8 cellular contexts compared by ENCODE assay signal in genomic region chr11:108498816-108499408, GRCh38. TPM values are rescaled to one million over a fixed set of nuclear protein-coding genes. Genes with fewer than 3 reads are reported as not detected.
A peak's percentile ranks its signal among the peaks of the same experiment; 100 is the strongest.
DNase-seq lines count a peak whose midpoint lies in the region; ATAC-seq and TF ChIP-seq lines count a peak whose summit lies in the region.

No MANE protein-coding gene starts in this region.

- H2AFZ ChIP-seq in GM23248 (peak overlapping the region; percentile 95), hepatocyte (peak overlapping the region; percentile 71)

- no peaks in the 10 kb centered on the region for H3K27me3 Mint-ChIP-seq in activated CD8-positive, alpha-beta T cell treated with anti-CD3 and anti-CD28 coated beads for 36 hours

- DNase-seq in GM23248, result no peak
- no peak for DNase-seq in activated CD8-positive, alpha-beta T cell treated with anti-CD3 and anti-CD28 coated beads for 36 hours
- DNase-seq in hepatocyte (ENCODE audit: low spot score), result no peak
- DNase-seq in NCI-H510A treated with DMSO at 0.1 percent for 48 hours (lab: John Stamatoyannopoulos, UW), result no peak
- no peak for DNase-seq in RKO (ENCODE audit: low spot score)
- DNase-seq in AG08395 (ENCODE audit: low spot score), result no peak
- no peak for DNase-seq in NCI-H526 treated with DMSO at 0.1 percent for 48 hours (lab: John Stamatoyannopoulos, UW)

- no peaks in the 10 kb centered on the region for H3K9me3 ChIP-seq in GM23248 (ENCODE audit: low read depth)
- no peaks in the 10 kb centered on the region for H3K9me3 ChIP-seq in hepatocyte (ENCODE audit: low read depth)
- H3K9me3 ChIP-seq in skeletal muscle satellite cell (replicated peaks; ENCODE audit: low read length), result no peaks in the 10 kb centered on the region

- H3K9me3 Mint-ChIP-seq in activated CD8-positive, alpha-beta T cell treated with anti-CD3 and anti-CD28 coated beads for 36 hours, result no peaks in the 10 kb centered on the region

- no peaks in the 10 kb centered on the region for H3K36me3 ChIP-seq in GM23248 (ENCODE audit: low read depth)
- H3K36me3 ChIP-seq in hepatocyte (replicated peaks; ENCODE audit: insufficient read depth, low read depth), result no peaks in the 10 kb centered on the region
- H3K36me3 ChIP-seq in skeletal muscle satellite cell (ENCODE audit: insufficient read depth, low read length), result no peaks in the 10 kb centered on the region

- TF ChIP-seq CTCF in activated CD8-positive, alpha-beta T cell treated with anti-CD3 and anti-CD28 coated beads for 36 hours (IDR thresholded peaks at IDR 0.05), result no peak
- no peak for TF ChIP-seq CTCF in hepatocyte (IDR thresholded peaks at IDR 0.05; ENCODE audit: poor library complexity)

- CTCF ChIA-PET in activated CD8-positive, alpha-beta T cell treated with anti-CD3 and anti-CD28 coated beads for 36 hours (lab: Charles Lee), result interaction anchor here (1.1 kb wide), 1 partner anchor 148 kb away, joined by 3 read pairs; no protein-coding TSS in a partner anchor

- H3K9ac ChIP-seq in GM23248 (peak overlapping the region; percentile 87), skeletal muscle satellite cell (ENCODE audit: low read depth, low read length) (peak overlapping the region; percentile 82)

- WGBS in GM23248 (ENCODE audit: low coverage in 1 of 2, low lambda C conversion rate in 2 of 2, missing lambda C conversion rate in 2 of 2), 2 experiments, result 67 to 72% methylated on average over 23 to 29 of the region's 29 CpGs
- WGBS in hepatocyte (ENCODE audit: low lambda C conversion rate, missing lambda C conversion rate), result 84% methylated on average over 26 of the region's 29 CpGs

- H3K9me2 ChIP-seq in GM23248 (ENCODE audit: insufficient read depth), result no peaks in the 10 kb centered on the region
- H3K9me2 ChIP-seq in hepatocyte (replicated peaks; ENCODE audit: insufficient read depth), result no peaks in the 10 kb centered on the region

- POLR2A ChIA-PET in activated CD8-positive, alpha-beta T cell treated with anti-CD3 and anti-CD28 coated beads for 36 hours (lab: Charles Lee), result interaction anchor here (0.6 to 1.0 kb wide), 4 partner anchors 94 to 262 kb away, joined by 3 to 4 read pairs (median 4); partner anchors contain the start of gene DDX10

- in situ Hi-C loops in GM23248 (cut with MboI), result no loop called here

- peaks cover 18% of the 10 kb centered on the region for H3K79me2 ChIP-seq in GM23248 (ENCODE audit: insufficient read depth)
- peaks cover 14% of the 10 kb centered on the region for H3K79me2 ChIP-seq in hepatocyte

- H3K27ac Mint-ChIP-seq in activated CD8-positive, alpha-beta T cell treated with anti-CD3 and anti-CD28 coated beads for 36 hours, result peak overlapping the region; percentile 94

- H3K4me1 ChIP-seq in GM23248 (ENCODE audit: insufficient read depth) (peaks cover 11% of the 10 kb centered on the region), hepatocyte (ENCODE audit: insufficient read depth) (peaks cover 14% of the 10 kb centered on the region), skeletal muscle satellite cell (ENCODE audit: control insufficient read depth, insufficient read depth, low read length) (peaks cover 21% of the 10 kb centered on the region)

- H3K4me3 ChIP-seq in GM23248 (peak overlapping the region; percentile 77), hepatocyte (peak overlapping the region; percentile 25), skeletal muscle satellite cell (ENCODE audit: low read length) (peak overlapping the region; percentile 67)

- H3K27ac ChIP-seq in GM23248 (peak overlapping the region; percentile 88), hepatocyte (peak overlapping the region; percentile 90)

- H3K4me2 ChIP-seq in GM23248 (ENCODE audit: unreplicated experiment), result peak overlapping the region; percentile 86
- H3K4me2 ChIP-seq in hepatocyte, result peak overlapping the region; percentile 77
- H3K4me2 ChIP-seq in skeletal muscle satellite cell (ENCODE audit: low read length), result peak overlapping the region; percentile 85

- peaks cover 22% of the 10 kb centered on the region for H3K4me1 Mint-ChIP-seq in activated CD8-positive, alpha-beta T cell treated with anti-CD3 and anti-CD28 coated beads for 36 hours (ENCODE audit: low read depth)

- H3F3A ChIP-seq in GM23248 (ENCODE audit: insufficient read depth), result peaks cover 22% of the 10 kb centered on the region

- peaks cover 11% of the 10 kb centered on the region for H3K36me3 Mint-ChIP-seq in activated CD8-positive, alpha-beta T cell treated with anti-CD3 and anti-CD28 coated beads for 36 hours (ENCODE audit: low read depth)

- H3K4me3 Mint-ChIP-seq in activated CD8-positive, alpha-beta T cell treated with anti-CD3 and anti-CD28 coated beads for 36 hours, result peak overlapping the region; percentile 84

- H3K27me3 ChIP-seq in GM23248 (replicated peaks; ENCODE audit: insufficient read depth) (no peaks in the 10 kb centered on the region), hepatocyte (no peaks in the 10 kb centered on the region), skeletal muscle satellite cell (ENCODE audit: control insufficient read depth, insufficient read depth, low read length) (no peaks in the 10 kb centered on the region)

- no peak for ATAC-seq in activated CD8-positive, alpha-beta T cell treated with anti-CD3 and anti-CD28 coated beads for 36 hours

- H4K20me1 ChIP-seq in GM23248 (ENCODE audit: insufficient read depth) (no peaks in the 10 kb centered on the region), hepatocyte (ENCODE audit: insufficient read depth, poor library complexity, severe bottlenecking) (no peaks in the 10 kb centered on the region)

- intact Hi-C loops in activated CD8-positive, alpha-beta T cell treated with anti-CD3 and anti-CD28 coated beads for 36 hours (cut with micrococcal nuclease), result loop anchor here (10.0 kb wide), 1 partner anchor 274 kb away; the partner anchor contains the start of genes ATM and NPAT

RNA-seq across cellular contexts. Expression of gene POGLUT3, which starts 0.7 kb away (rescaled TPM):
- total RNA-seq in GM23248 (2014; rRNA removed; shearing (Covaris generic)), result 21.6 and 26.6 TPM in 2 replicates
- polyA plus RNA-seq in GM23248 (2016; fragmentation: Nextera tagmentation; extraction: Ambion mirVana) (22.9 and 23.9 TPM in 2 replicates), hepatocyte (17.4 and 20.4 TPM in 2 replicates)
- 10 to 100 TPM; 12.4 to 14.2 TPM for total RNA-seq in activated CD8-positive, alpha-beta T cell treated with anti-CD3 and anti-CD28 coated beads for 36 hours
- 26.8 and 30.6 TPM in 2 replicates for total RNA-seq in hepatocyte
- total RNA-seq in skeletal muscle satellite cell (2012; rRNA removed), result 14.4 and 19.0 TPM in 2 replicates

RNA-seq across cellular contexts. Expression of gene C11orf65, which starts 31.6 kb away (rescaled TPM):
- total RNA-seq in GM23248 (2014; rRNA removed; shearing (Covaris generic)), result not detected in 2 replicates
- 0.58 and 1.1 TPM in 2 replicates for polyA plus RNA-seq in GM23248 (2016; fragmentation: Nextera tagmentation; extraction: Ambion mirVana)
- 1 to 10 TPM; 1.1 to 2.3 TPM for total RNA-seq in activated CD8-positive, alpha-beta T cell treated with anti-CD3 and anti-CD28 coated beads for 36 hours
- total RNA-seq in hepatocyte, result 0.50 and 1.0 TPM in 2 replicates
- polyA plus RNA-seq in hepatocyte, result 0.34 and 0.40 TPM in 2 replicates
- 0.66 and 2.5 TPM in 2 replicates for total RNA-seq in skeletal muscle satellite cell (2012; rRNA removed)

Comparison
In these comparisons a context has a peak if more than half of its experiments do, and no peak if none do; other contexts are left out.
1. H3K4me3 ChIP-seq: peak in every context shown above with its lines; median percentile 77 in GM23248; 67 in skeletal muscle satellite cell; 25 in hepatocyte.